29 cellular contexts compared by ENCODE assay signal in genomic region chr1:245987222-245987545, GRCh38.
DNase-seq lines count a peak whose midpoint lies in the region; ATAC-seq, FAIRE-seq and TF ChIP-seq lines count a peak whose summit lies in the region.
"Had no signal": no experiment of that assay in that cellular context is flagged by ENCODE, and none has a peak within 500 bp of the region (broad histone marks: within the 10 kb centered on the region; RNA-seq: fewer than 3 reads in every experiment).

No MANE protein-coding gene starts in this region.

- H3K36me3 ChIP-seq in keratinocyte (ENCODE audit: control insufficient read depth in 2 of 2, extremely low read depth in 1 of 2, insufficient read depth in 2 of 2, low read length in 2 of 2) = no peaks in the 10 kb centered on the region
- H3K36me3 ChIP-seq in ovary = no peaks in the 10 kb centered on the region
- H3K36me3 ChIP-seq: heart right ventricle, sigmoid colon, tibial nerve had no signal

- dilution Hi-C loops in keratinocyte (cut with MboI; ENCODE audit: extremely low pct_ligation_motif_present, low sequenced_read_pairs) = no loop called here

- H3K9ac ChIP-seq in keratinocyte (ENCODE audit: control insufficient read depth, extremely low read depth, insufficient read depth, low read length) = no peak overlapping the region

- intact Hi-C loops in ovary (cut with DNase I) = no loop called here

- H3K27ac Mint-ChIP-seq in T-helper 17 cell = no peak overlapping the region
- H3K27ac Mint-ChIP-seq: activated naive CD8-positive, alpha-beta T cell treated with anti-CD3 and anti-CD28 coated beads for 36 hours; progenitor cell of endocrine pancreas had no signal

- H3K9me1 ChIP-seq in keratinocyte (ENCODE audit: control insufficient read depth, extremely low read depth, insufficient read depth, low read length) = no peaks in the 10 kb centered on the region

- FAIRE-seq in keratinocyte (lab: Jason Lieb, UNC) = no peak
- FAIRE-seq: G401.6, HepG2 had no signal

- H3K4me3 Mint-ChIP-seq in T-helper 17 cell = peak overlapping the region; percentile 33
- H3K4me3 Mint-ChIP-seq: activated naive CD8-positive, alpha-beta T cell treated with anti-CD3 and anti-CD28 coated beads for 36 hours; central memory CD8-positive, alpha-beta T cell; neural crest cell had no signal

- ATAC-seq in T-helper 17 cell (no peak), HG02938 (IDR thresholded peaks at IDR 0.05; ENCODE audit: unreplicated experiment) (no peak), GM19324 (IDR thresholded peaks at IDR 0.05; ENCODE audit: low FRiP score, unreplicated experiment) (no peak), GM19395 (IDR thresholded peaks at IDR 0.05; ENCODE audit: unreplicated experiment) (no peak)
- ATAC-seq: heart right ventricle, HepG2, Right ventricle myocardium inferior had no signal

- WGBS in ovary, 3 donors = 77 to 83% (median 78%) methylated on average over 2 of the region's 2 CpGs

- H3K27me3 Mint-ChIP-seq in T-helper 17 cell = no peaks in the 10 kb centered on the region
- H3K27me3 Mint-ChIP-seq: activated naive CD8-positive, alpha-beta T cell treated with anti-CD3 and anti-CD28 coated beads for 36 hours; central memory CD8-positive, alpha-beta T cell; progenitor cell of endocrine pancreas had no signal

- peaks cover 8% of the 10 kb centered on the region for H3K4me1 Mint-ChIP-seq in T-helper 17 cell
- H3K4me1 Mint-ChIP-seq: central memory CD8-positive, alpha-beta T cell had no signal

- H3K27ac ChIP-seq in keratinocyte (ENCODE audit: control insufficient read depth, insufficient read depth, low read length) = peak overlapping the region; percentile 12
- H3K27ac ChIP-seq in ovary = no peak overlapping the region
- H3K27ac ChIP-seq: heart right ventricle, HL-60, sigmoid colon, tibial nerve had no signal

- TF ChIP-seq POLR2A in ovary (IDR thresholded peaks at IDR 0.05) = no peak

- no peaks in the 10 kb centered on the region for H3K36me3 Mint-ChIP-seq in T-helper 17 cell (ENCODE audit: low read depth)
- H3K36me3 Mint-ChIP-seq: activated naive CD8-positive, alpha-beta T cell treated with anti-CD3 and anti-CD28 coated beads for 36 hours had no signal

- H3K79me2 ChIP-seq in keratinocyte (ENCODE audit: control insufficient read depth, insufficient read depth, low read length) = no peaks in the 10 kb centered on the region

- H3K4me1 ChIP-seq in keratinocyte (ENCODE audit: control insufficient read depth, extremely low read depth, insufficient read depth, low read length) (peaks cover 14% of the 10 kb centered on the region), ovary (ENCODE audit: insufficient read depth) (peaks cover 4% of the 10 kb centered on the region)
- H3K4me1 ChIP-seq: tibial nerve had no signal

- H3K4me3 ChIP-seq in keratinocyte (ENCODE audit: control insufficient read depth in 2 of 3, extremely low read depth in 1 of 3, insufficient read depth in 2 of 3, low read depth in 1 of 3, low read length in 3 of 3) = peak overlapping the region in 2 of 3 experiments; percentile 7 to 44
- H3K4me3 ChIP-seq in ovary = no peak overlapping the region
- H3K4me3 ChIP-seq: heart right ventricle, sigmoid colon, tibial nerve had no signal

- no peak overlapping the region for H2AFZ ChIP-seq in keratinocyte (ENCODE audit: control insufficient read depth, low read length)

- no peaks in the 10 kb centered on the region for H3K9me3 ChIP-seq in T-helper 17 cell (ENCODE audit: control insufficient read depth, low read length, poor library complexity, severe bottlenecking)
- no peaks in the 10 kb centered on the region for H3K9me3 ChIP-seq in keratinocyte (ENCODE audit: control insufficient read depth, low read depth, low read length)
- H3K9me3 ChIP-seq in ovary = no peaks in the 10 kb centered on the region
- H3K9me3 ChIP-seq: heart right ventricle, sigmoid colon, tibial nerve had no signal

- H3K27me3 ChIP-seq in keratinocyte (ENCODE audit: control insufficient read depth, extremely low read depth, insufficient read depth, low read length) (no peaks in the 10 kb centered on the region), ovary (no peaks in the 10 kb centered on the region)
- H3K27me3 ChIP-seq: heart right ventricle, sigmoid colon, tibial nerve had no signal

- TF ChIP-seq EP300 in ovary (IDR thresholded peaks at IDR 0.05) = no peak

- H4K20me1 ChIP-seq in keratinocyte (ENCODE audit: control insufficient read depth, extremely low read depth, insufficient read depth, low read length) = no peaks in the 10 kb centered on the region

- H3K4me2 ChIP-seq in keratinocyte (ENCODE audit: control insufficient read depth, extremely low read depth, insufficient read depth, low read depth, low read length) = peak overlapping the region; percentile 64

- TF ChIP-seq CTCF in keratinocyte (optimal IDR thresholded peaks at IDR 0.05 in 1 of 3, IDR thresholded peaks at IDR 0.05 in 1 of 3, conservative IDR thresholded peaks at IDR 0.05 in 1 of 3; ENCODE audit: extremely low read depth in 1 of 3, insufficient read depth in 2 of 3, low read length in 3 of 3) (no peak), ovary (IDR thresholded peaks at IDR 0.05) (no peak)

- DNase-seq in LHCN-M2 (ENCODE audit: low read depth) = peak; percentile 55
- DNase-seq in T-helper 17 cell = no peak
- no peak for DNase-seq in keratinocyte (ENCODE audit: low read depth, low spot score)
- DNase-seq in ovary = no peak
- DNase-seq: activated CD4-positive, alpha-beta T cell treated with anti-CD3 and anti-CD28 coated beads, Interleukin-2, amount 50 U/mL, for 48 hours; activated CD8-positive, alpha-beta memory T cell treated with anti-CD3 and anti-CD28 coated beads, Interleukin-2, amount 50 U/mL, for 4 hours; activated effector memory CD4-positive, alpha-beta T cell treated with Interleukin-2 at 50 U/mL for 16 hours; activated naive CD8-positive, alpha-beta T cell treated with anti-CD3 and anti-CD28 coated beads for 36 hours; GOT3; heart right ventricle; midbrain; NCI-H1092 treated with DMSO at 0.1 percent for 48 hours; NCI-H2029 treated with DMSO at 0.1 percent for 48 hours; NCI-H345; NCI-H774; sigmoid colon; stimulated activated CD8-positive, alpha-beta memory T cell treated with anti-CD3 and anti-CD28 coated beads, Interleukin-4, amount 100 ng/mL, for 48 hours; SW 1271 had no signal
